In genomic region chr3:120160050-120160449, GRCh38 we compare ENCODE assay signal across 9 cellular contexts.
DNase-seq lines count a peak whose midpoint lies in the region; ATAC-seq, FAIRE-seq and TF ChIP-seq lines count a peak whose summit lies in the region.
"Had no signal": no experiment of that assay in that cellular context is flagged by ENCODE, and none has a peak within 500 bp of the region (broad histone marks: within the 10 kb centered on the region; RNA-seq: fewer than 3 reads in every experiment).

No MANE protein-coding gene starts in this region.

- TF ChIP-seq EP300 in A549 (IDR thresholded peaks at IDR 0.05): peak; percentile 57 to 59; a peak in 2 of 5 replicates
- TF ChIP-seq EP300 in Ishikawa (IDR thresholded peaks at IDR 0.05; ENCODE audit: borderline replicate concordance): no peak

- H3K36me3 ChIP-seq in brain microvascular endothelial cell (replicated peaks): no peaks in the 10 kb centered on the region

- peaks cover 11% of the 10 kb centered on the region for H3K9me3 ChIP-seq in A549

- peak; percentile 81 to 95 for ATAC-seq in A549
- peak; percentile 67 for ATAC-seq in left lobe of liver

- FAIRE-seq in A549 (lab: Jason Lieb, UNC): no peak

- H3K4me2 ChIP-seq in A549: peak overlapping the region; percentile 47

- H3K27ac ChIP-seq in A549 (peak overlapping the region; percentile 80 to 82), brain microvascular endothelial cell (no peak overlapping the region)

- in situ Hi-C loops in brain microvascular endothelial cell (cut with HindIII; ENCODE audit: low pct_ligation_motif_present, low sequenced_read_pairs): no loop called here

- POLR2A ChIA-PET in A549 (lab: Yijun Ruan, JAX): interaction anchor here (0.9 to 2.4 kb wide), 2 partner anchors 9 to 65 kb away, joined by 4 to 49 read pairs; partner anchors contain the start of gene GSK3B

- peaks cover 27% of the 10 kb centered on the region for H3K4me1 ChIP-seq in A549

- no peak for TF ChIP-seq POLR2A in A549 (IDR thresholded peaks at IDR 0.05; ENCODE audit: low read length)

- 10% methylated on average over 1 of the region's 1 CpG for WGBS in A549 (ENCODE audit: missing lambda C conversion rate)

- TF ChIP-seq CTCF in A549 (IDR thresholded peaks at IDR 0.05): no peak
- TF ChIP-seq CTCF in brain microvascular endothelial cell (IDR thresholded peaks at IDR 0.05; ENCODE audit: low read depth, low read length, missing control alignments): no peak

- CTCF ChIA-PET in A549 (lab: Yijun Ruan, JAX): interaction anchor here (0.6 to 1.7 kb wide), 4 partner anchors 11 to 268 kb away, joined by 3 to 5 read pairs (median 4); no protein-coding TSS in a partner anchor

- no peaks in the 10 kb centered on the region for H3K27me3 ChIP-seq in brain microvascular endothelial cell (replicated peaks)

- no peak overlapping the region for H3K4me3 ChIP-seq in A549
- H3K4me3 ChIP-seq in brain microvascular endothelial cell (ENCODE audit: low read depth, low read length): no peak overlapping the region

- DNase-seq in A549 (ENCODE audit: low read depth in 1 of 2, low spot score in 1 of 2): peak in 1 of 2 experiments; percentile 76
- DNase-seq in brain microvascular endothelial cell: peak; percentile 87
- DNase-seq in left lobe of liver (ENCODE audit: low spot score): no peak
- no peak for DNase-seq in SK-N-DZ (ENCODE audit: low spot score)
- no peak for DNase-seq in NCI-H2227 (lab: John Stamatoyannopoulos, UW; ENCODE audit: unreplicated experiment)
- DNase-seq in NCI-H748 (lab: John Stamatoyannopoulos, UW; ENCODE audit: unreplicated experiment): no peak
- no peak for DNase-seq in activated T-cell treated with anti-CD3 and anti-CD28 coated beads, Interleukin-2, amount 50 U/mL, for 48 hours
- DNase-seq: CD4-positive, CD25-positive, alpha-beta regulatory T cell had no signal

- peak in 1 of 2 experiments; percentile 44; a peak in 2 of 5 replicates for TF ChIP-seq RAD21 in A549 (conservative IDR thresholded peaks at IDR 0.05 in 1 of 2, IDR thresholded peaks at IDR 0.05 in 1 of 2)
- no peak; the same call in 1 of the 2 replicates for TF ChIP-seq RAD21 in Ishikawa (IDR thresholded peaks at IDR 0.05; ENCODE audit: low read depth)

TF ChIP-seq in A549, 52 proteins besides CTCF, POLR2A, EP300 and RAD21 (continues in another document):
- TF ChIP-seq MAZ (IDR thresholded peaks at IDR 0.05; ENCODE audit: borderline replicate concordance, low read depth, low read length): no peak
- no peak for TF ChIP-seq TFCP2L1 (CRISPR knock-in tag; IDR thresholded peaks at IDR 0.05)
- no peak for TF ChIP-seq RNF2 (IDR thresholded peaks at IDR 0.05; ENCODE audit: borderline replicate concordance, low read depth)
- no peak for TF ChIP-seq CBX2 (IDR thresholded peaks at IDR 0.05; ENCODE audit: borderline replicate concordance, low read depth)
- no peak for TF ChIP-seq FOXS1 (CRISPR knock-in tag; IDR thresholded peaks at IDR 0.05)
- TF ChIP-seq, protein P1, sequence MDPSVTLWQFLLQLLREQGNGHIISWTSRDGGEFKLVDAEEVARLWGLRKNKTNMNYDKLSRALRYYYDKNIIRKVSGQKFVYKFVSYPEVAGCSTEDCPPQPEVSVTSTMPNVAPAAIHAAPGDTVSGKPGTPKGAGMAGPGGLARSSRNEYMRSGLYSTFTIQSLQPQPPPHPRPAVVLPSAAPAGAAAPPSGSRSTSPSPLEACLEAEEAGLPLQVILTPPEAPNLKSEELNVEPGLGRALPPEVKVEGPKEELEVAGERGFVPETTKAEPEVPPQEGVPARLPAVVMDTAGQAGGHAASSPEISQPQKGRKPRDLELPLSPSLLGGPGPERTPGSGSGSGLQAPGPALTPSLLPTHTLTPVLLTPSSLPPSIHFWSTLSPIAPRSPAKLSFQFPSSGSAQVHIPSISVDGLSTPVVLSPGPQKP (IDR thresholded peaks at IDR 0.05; ENCODE audit: low read depth, low read length): no peak
- no peak for TF ChIP-seq HOXB13 (CRISPR knock-in tag; IDR thresholded peaks at IDR 0.05; ENCODE audit: low read depth)
- TF ChIP-seq BHLHE40 (IDR thresholded peaks at IDR 0.05; ENCODE audit: low read depth, low read length): no peak
- TF ChIP-seq ESRRA (IDR thresholded peaks at IDR 0.05; ENCODE audit: borderline replicate concordance, low read length): no peak
- TF ChIP-seq MYC (IDR thresholded peaks at IDR 0.05; ENCODE audit: borderline replicate concordance, low read length): no peak
- TF ChIP-seq, protein P2, sequence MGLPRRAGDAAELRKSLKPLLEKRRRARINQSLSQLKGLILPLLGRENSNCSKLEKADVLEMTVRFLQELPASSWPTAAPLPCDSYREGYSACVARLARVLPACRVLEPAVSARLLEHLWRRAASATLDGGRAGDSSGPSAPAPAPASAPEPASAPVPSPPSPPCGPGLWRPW (IDR thresholded peaks at IDR 0.05): peak; percentile 97
- no peak for TF ChIP-seq NFE2L2 (conservative IDR thresholded peaks at IDR 0.05; ENCODE audit: low read length)
- no peak for TF ChIP-seq FOSB (CRISPR knock-in tag; IDR thresholded peaks at IDR 0.05)
- no peak for TF ChIP-seq KDM5A (IDR thresholded peaks at IDR 0.05)
- TF ChIP-seq, protein P3, sequence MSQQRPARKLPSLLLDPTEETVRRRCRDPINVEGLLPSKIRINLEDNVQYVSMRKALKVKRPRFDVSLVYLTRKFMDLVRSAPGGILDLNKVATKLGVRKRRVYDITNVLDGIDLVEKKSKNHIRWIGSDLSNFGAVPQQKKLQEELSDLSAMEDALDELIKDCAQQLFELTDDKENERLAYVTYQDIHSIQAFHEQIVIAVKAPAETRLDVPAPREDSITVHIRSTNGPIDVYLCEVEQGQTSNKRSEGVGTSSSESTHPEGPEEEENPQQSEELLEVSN (IDR thresholded peaks at IDR 0.05; ENCODE audit: borderline replicate concordance, low read depth): no peak
- no peak for TF ChIP-seq ZC3H11A (IDR thresholded peaks at IDR 0.05)
- no peak for TF ChIP-seq NR3C1 (IDR thresholded peaks at IDR 0.05)
- no peak for TF ChIP-seq RFX5 (IDR thresholded peaks at IDR 0.05)
- no peak for TF ChIP-seq EHF (CRISPR knock-in tag; IDR thresholded peaks at IDR 0.05)

TF ChIP-seq in Ishikawa, 13 proteins besides CTCF, POLR2A, EP300 and RAD21:
- TF ChIP-seq ZBTB7A (IDR thresholded peaks at IDR 0.05; ENCODE audit: low read depth) (no peak), NFIC (IDR thresholded peaks at IDR 0.05) (no peak), FOXM1 (IDR thresholded peaks at IDR 0.05; ENCODE audit: borderline replicate concordance, low read depth) (no peak), CEBPB (IDR thresholded peaks at IDR 0.05) (peak; percentile 98), MAX (IDR thresholded peaks at IDR 0.05) (peak; percentile 67; the same call in 1 of the 2 replicates), TAF1 (IDR thresholded peaks at IDR 0.05; ENCODE audit: low read depth) (no peak), TEAD4 (IDR thresholded peaks at IDR 0.05) (0 out of 2 replicates have a peak, but pooled peaks have one; percentile 8), TCF12 (IDR thresholded peaks at IDR 0.05; ENCODE audit: low read depth) (peak; percentile 32; the same call in 1 of the 2 replicates), YY1 (IDR thresholded peaks at IDR 0.05; ENCODE audit: low read depth) (no peak), EGR1 (IDR thresholded peaks at IDR 0.05) (no peak)
